Comparison of ENCODE assay signal across 6 cellular contexts in genomic region chr2:87685558-87685957, GRCh38.
DNase-seq lines count a peak whose midpoint lies in the region; ATAC-seq and TF ChIP-seq lines count a peak whose summit lies in the region.
"Not testable (repeated sequence)": the region's sequence is repeated elsewhere in the genome, so short reads cannot be mapped to it uniquely, and the experiment has no call there.

No MANE protein-coding gene starts in this region.

- H2BK15ac ChIP-seq in H9 (ENCODE audit: low read depth, low read length) = not testable (repeated sequence)

- not testable (repeated sequence) for H3K27me3 ChIP-seq in H9 (ENCODE audit: insufficient read depth, low read length); esophagus muscularis mucosa; sigmoid colon

- not testable (repeated sequence) for H3T11ph ChIP-seq in H9 (ENCODE audit: low read length)

- no CpG with 5 or more reads among the region's 11 CpGs for WGBS in H9 (ENCODE audit: extremely low coverage, insufficient read length, low lambda C conversion rate)
- 94% methylated on average over 8 of the region's 11 CpGs for WGBS in esophagus muscularis mucosa
- WGBS in sigmoid colon, 2 donors = 93 to 97% methylated on average over 9 of the region's 11 CpGs

- H3K9me3 ChIP-seq in H9 (ENCODE audit: control insufficient read depth, low read depth, low read length); esophagus muscularis mucosa; sigmoid colon: not testable (repeated sequence)

- TF ChIP-seq EP300 in esophagus muscularis mucosa (IDR thresholded peaks at IDR 0.05); sigmoid colon (IDR thresholded peaks at IDR 0.05): not testable (repeated sequence)

- H3K4me1 Mint-ChIP-seq in H9 = not testable (repeated sequence)

- H3K79me2 ChIP-seq in H9 (ENCODE audit: insufficient read depth, low read length) = not testable (repeated sequence)

- H3K9me3 Mint-ChIP-seq in H9 = not testable (repeated sequence)

- not testable (repeated sequence) for H3K56ac ChIP-seq in H9 (ENCODE audit: insufficient read length, low read depth, low read length)

- intact Hi-C loops in esophagus muscularis mucosa (cut with DNase I); Right ventricle myocardium superior (cut with DNase I); sigmoid colon (cut with DNase I): not testable (repeated sequence)

- ATAC-seq in Right ventricle myocardium superior (ENCODE audit: poor library complexity) = not testable (repeated sequence)

- H3K27ac Mint-ChIP-seq in H9 = not testable (repeated sequence)

- not testable (repeated sequence) for H3K4me2 ChIP-seq in H9 (ENCODE audit: insufficient read depth, insufficient read length, low read length)

- not testable (repeated sequence) for H3K14ac ChIP-seq in H9 (ENCODE audit: insufficient read depth, low read length)

- H3K23me2 ChIP-seq in H9 (ENCODE audit: insufficient read length, low read depth, low read length, poor library complexity, severe bottlenecking) = not testable (repeated sequence)

- H2BK120ac ChIP-seq in H9 (ENCODE audit: low read depth, low read length, poor library complexity, severe bottlenecking) = not testable (repeated sequence)

- not testable (repeated sequence) for TF ChIP-seq CTCF in H9 (conservative IDR thresholded peaks at IDR 0.05); astrocyte of the cerebellum (IDR thresholded peaks at IDR 0.05; ENCODE audit: low read depth, low read length, missing control alignments); esophagus muscularis mucosa (IDR thresholded peaks at IDR 0.05); sigmoid colon (IDR thresholded peaks at IDR 0.05)

- H3K27me3 Mint-ChIP-seq in H9 (ENCODE audit: low read depth) = not testable (repeated sequence)

- not testable (repeated sequence) for H3K36me3 ChIP-seq in esophagus muscularis mucosa, sigmoid colon

- not testable (repeated sequence) for H3K4ac ChIP-seq in H9 (ENCODE audit: low read depth, low read length)

- not testable (repeated sequence) for H3K36me3 Mint-ChIP-seq in H9 (ENCODE audit: insufficient read depth in 1 of 3, low read depth in 3 of 3)

- not testable (repeated sequence) for H3K4me3 ChIP-seq in astrocyte of the cerebellum (ENCODE audit: low read depth, low read length); esophagus muscularis mucosa; sigmoid colon

- H2BK20ac ChIP-seq in H9 (ENCODE audit: low read depth, low read length, poor library complexity, severe bottlenecking) = not testable (repeated sequence)

- not testable (repeated sequence) for H4K91ac ChIP-seq in H9 (ENCODE audit: insufficient read length, low read depth, low read length)

- not testable (repeated sequence) for H3K27ac ChIP-seq in H9 (ENCODE audit: insufficient read length, low read depth, low read length); esophagus muscularis mucosa (replicated peaks in 1 of 4); sigmoid colon

- not testable (repeated sequence) for H2BK5ac ChIP-seq in H9 (ENCODE audit: insufficient read length, low read length)

- not testable (repeated sequence) for H2BK12ac ChIP-seq in H9 (ENCODE audit: insufficient read length, low read depth, low read length)

- H3K4me1 ChIP-seq in H9 (ENCODE audit: insufficient read depth, low read length); esophagus muscularis mucosa: not testable (repeated sequence)
- peaks cover 0 to 10% (median 1%) of the 10 kb centered on the region in 4 donors for H3K4me1 ChIP-seq in sigmoid colon

- H3K9ac ChIP-seq in H9 (ENCODE audit: extremely low read depth, insufficient read length, low read length) = not testable (repeated sequence)

- peak; percentile 5 for DNase-seq in H9
- DNase-seq in astrocyte of the cerebellum (ENCODE audit: low read depth) = peak; percentile 36
- DNase-seq in esophagus muscularis mucosa (ENCODE audit: extremely low spot score) = peak; percentile 1
- peak; percentile 45 for DNase-seq in Right ventricle myocardium superior
- DNase-seq in kidney tubule cell (ENCODE audit: low spot score) = peak; percentile 79
- DNase-seq in sigmoid colon = peak; percentile 53

- not testable (repeated sequence) for H3K23ac ChIP-seq in H9 (ENCODE audit: insufficient read length, low read depth, low read length)

- H3K4me3 Mint-ChIP-seq in H9 = not testable (repeated sequence)

- H3K79me1 ChIP-seq in H9 (ENCODE audit: insufficient read depth, low read depth, low read length, poor library complexity, severe bottlenecking) = not testable (repeated sequence)

- not testable (repeated sequence) for H2AK5ac ChIP-seq in H9 (ENCODE audit: insufficient read length, low read length)

- TF ChIP-seq POLR2A in esophagus muscularis mucosa (IDR thresholded peaks at IDR 0.05; ENCODE audit: low read depth); sigmoid colon (IDR thresholded peaks at IDR 0.05): not testable (repeated sequence)

- H4K5ac ChIP-seq in H9 (ENCODE audit: insufficient read length, low read depth, low read length) = not testable (repeated sequence)

- in situ Hi-C loops in astrocyte of the cerebellum (cut with HindIII; ENCODE audit: low sequenced_read_pairs) = not testable (repeated sequence)

- not testable (repeated sequence) for H3K18ac ChIP-seq in H9 (ENCODE audit: insufficient read length, low read depth, low read length)

- H4K20me1 ChIP-seq in H9 (ENCODE audit: control insufficient read depth, insufficient read depth, insufficient read length) = not testable (repeated sequence)

- not testable (repeated sequence) for H2AFZ ChIP-seq in H9 (ENCODE audit: low read length)

- not testable (repeated sequence) for H4K8ac ChIP-seq in H9 (replicated peaks; ENCODE audit: insufficient read length, low read depth, low read length)

Comparison
In these comparisons a context has a peak if more than half of its experiments do, and no peak if none do; other contexts are left out.
1. DNase-seq: peak in every context shown above with its lines; median percentile 79 in kidney tubule cell; 53 in sigmoid colon; 45 in Right ventricle myocardium superior; 36 in astrocyte of the cerebellum; 5 in H9; 1 in esophagus muscularis mucosa.